Comparison of ENCODE assay signal across 1 cellular context in genomic region chr14:89391123-89391522, GRCh38.
A peak's percentile ranks its signal among the peaks of the same experiment; 100 is the strongest.
TF ChIP-seq lines count a peak whose summit lies in the region.

No MANE protein-coding gene starts in this region.

TF ChIP-seq in HepG2, 621 proteins besides CTCF, POLR2A, EP300 and RAD21 (continued from another document and continues in another):
- 0 out of 2 replicates have a peak, but pooled peaks have one; percentile 51 for TF ChIP-seq RERE (CRISPR knock-in tag; IDR thresholded peaks at IDR 0.05; ENCODE audit: low read depth)
- peak; percentile 96 for TF ChIP-seq GATAD2A (CRISPR knock-in tag; IDR thresholded peaks at IDR 0.05)
- TF ChIP-seq KDM4B (CRISPR knock-in tag; IDR thresholded peaks at IDR 0.05): no peak
- peak; percentile 81; the same call in 1 of the 2 replicates for TF ChIP-seq ZGPAT (CRISPR knock-in tag; IDR thresholded peaks at IDR 0.05)
- TF ChIP-seq SAFB2 (CRISPR knock-in tag; IDR thresholded peaks at IDR 0.05; ENCODE audit: borderline replicate concordance, low read depth): no peak
- TF ChIP-seq EED (CRISPR knock-in tag; IDR thresholded peaks at IDR 0.05): no peak
- no peak for TF ChIP-seq ELK4 (CRISPR knock-in tag; IDR thresholded peaks at IDR 0.05; ENCODE audit: borderline replicate concordance)
- peak; percentile 89; the same call in 1 of the 2 replicates for TF ChIP-seq HMG20A (CRISPR knock-in tag; IDR thresholded peaks at IDR 0.05; ENCODE audit: borderline replicate concordance)
- peak; percentile 49; the same call in 1 of the 2 replicates for TF ChIP-seq DMAP1 (CRISPR knock-in tag; IDR thresholded peaks at IDR 0.05)
- 0 out of 2 replicates have a peak, but pooled peaks have one; percentile 37 for TF ChIP-seq SIX4 (CRISPR knock-in tag; IDR thresholded peaks at IDR 0.05)
- TF ChIP-seq GZF1 (CRISPR knock-in tag; IDR thresholded peaks at IDR 0.05): no peak
- no peak for TF ChIP-seq ZNF333 (CRISPR knock-in tag; IDR thresholded peaks at IDR 0.05; ENCODE audit: borderline replicate concordance)
- TF ChIP-seq ZFX (CRISPR knock-in tag; IDR thresholded peaks at IDR 0.05; ENCODE audit: low read depth): no peak
- TF ChIP-seq NR3C1 (CRISPR knock-in tag; IDR thresholded peaks at IDR 0.05): no peak
- no peak for TF ChIP-seq ZNF337 (CRISPR knock-in tag; IDR thresholded peaks at IDR 0.05; ENCODE audit: borderline replicate concordance, low read depth)
- no peak for TF ChIP-seq GTF2F1 (IDR thresholded peaks at IDR 0.05; ENCODE audit: low read length)
- TF ChIP-seq ZNF281 (CRISPR knock-in tag; IDR thresholded peaks at IDR 0.05; ENCODE audit: borderline replicate concordance): 0 out of 2 replicates have a peak, but pooled peaks have one; percentile 26
- TF ChIP-seq BORCS8-MEF2B (CRISPR knock-in tag; IDR thresholded peaks at IDR 0.05): no peak
- TF ChIP-seq NFYC (CRISPR knock-in tag; IDR thresholded peaks at IDR 0.05): no peak
- TF ChIP-seq ZNF761 (CRISPR knock-in tag; conservative IDR thresholded peaks at IDR 0.05): 0 out of 2 replicates have a peak, but pooled peaks have one; percentile 18
- 0 out of 2 replicates have a peak, but pooled peaks have one; percentile 55 for TF ChIP-seq NFE2 (CRISPR knock-in tag; IDR thresholded peaks at IDR 0.05)
- TF ChIP-seq ATF7-NPFF (CRISPR knock-in tag; IDR thresholded peaks at IDR 0.05; ENCODE audit: low read depth): no peak
- TF ChIP-seq MTERF4 (CRISPR knock-in tag; IDR thresholded peaks at IDR 0.05): no peak
- TF ChIP-seq STAT5B (CRISPR knock-in tag; IDR thresholded peaks at IDR 0.05): no peak
- TF ChIP-seq GRHL1 (CRISPR knock-in tag; conservative IDR thresholded peaks at IDR 0.05): no peak
- no peak for TF ChIP-seq ZKSCAN5 (CRISPR knock-in tag; IDR thresholded peaks at IDR 0.05)
- no peak for TF ChIP-seq ZNF605 (CRISPR knock-in tag; IDR thresholded peaks at IDR 0.05)
- no peak for TF ChIP-seq ZNF234 (CRISPR knock-in tag; conservative IDR thresholded peaks at IDR 0.05)
- peak; percentile 15 for TF ChIP-seq ASH2L (IDR thresholded peaks at IDR 0.05; ENCODE audit: insufficient read length, low read depth, low read length)
- TF ChIP-seq MED1 (CRISPR knock-in tag; IDR thresholded peaks at IDR 0.05): peak; percentile 94
- peak; percentile 83 for TF ChIP-seq PAXIP1 (CRISPR knock-in tag; conservative IDR thresholded peaks at IDR 0.05)
- TF ChIP-seq HNF4A (CRISPR knock-in tag; IDR thresholded peaks at IDR 0.05): peak; percentile 40; the same call in 1 of the 2 replicates
- no peak for TF ChIP-seq MAF1 (CRISPR knock-in tag; IDR thresholded peaks at IDR 0.05; ENCODE audit: borderline replicate concordance)
- TF ChIP-seq HOXA7 (CRISPR knock-in tag; IDR thresholded peaks at IDR 0.05): no peak
- no peak for TF ChIP-seq GPN1 (CRISPR knock-in tag; IDR thresholded peaks at IDR 0.05; ENCODE audit: borderline replicate concordance)
- no peak for TF ChIP-seq RAD51 (IDR thresholded peaks at IDR 0.05; ENCODE audit: borderline replicate concordance)
- no peak for TF ChIP-seq TAF1 (CRISPR knock-in tag; IDR thresholded peaks at IDR 0.05)
- no peak for TF ChIP-seq ZNF800 (CRISPR knock-in tag; IDR thresholded peaks at IDR 0.05)
- TF ChIP-seq MAFF (IDR thresholded peaks at IDR 0.05; ENCODE audit: low read depth, low read length): peak; percentile 51; the same call in 1 of the 2 replicates
- TF ChIP-seq BATF2 (CRISPR knock-in tag; IDR thresholded peaks at IDR 0.05): no peak
- TF ChIP-seq POLR2AphosphoS2 (IDR thresholded peaks at IDR 0.05; ENCODE audit: low read depth, low read length): no peak
- TF ChIP-seq DPF2 (CRISPR knock-in tag; IDR thresholded peaks at IDR 0.05; ENCODE audit: borderline replicate concordance, low read depth): peak; percentile 77; the same call in 1 of the 2 replicates
- no peak for TF ChIP-seq ZNF550 (CRISPR knock-in tag; IDR thresholded peaks at IDR 0.05; ENCODE audit: borderline replicate concordance)
